Comparison of ENCODE assay signal across 11 cellular contexts in genomic region chr5:93886917-93887361, GRCh38.
DNase-seq lines count a peak whose midpoint lies in the region; ATAC-seq and TF ChIP-seq lines count a peak whose summit lies in the region.
"Had no signal": no experiment of that assay in that cellular context is flagged by ENCODE, and none has a peak within 500 bp of the region (broad histone marks: within the 10 kb centered on the region; RNA-seq: fewer than 3 reads in every experiment).

No MANE protein-coding gene starts in this region.

- intact Hi-C loops in activated B cell treated with CpG ODN at 0.5 μM for 24 hours (cut with micrococcal nuclease): no loop called here

- TF ChIP-seq CTCF in activated B cell treated with CpG ODN at 0.5 μM for 24 hours (IDR thresholded peaks at IDR 0.05): no peak

- DNase-seq in stimulated activated naive CD8-positive, alpha-beta T cell treated with anti-CD3 and anti-CD28 coated beads, Interleukin-15, Interleukin-2, amounts not matched to agents 100 U/mL and 50 U/mL, for 24 hours: no peak
- DNase-seq in activated B cell treated with CpG ODN at 0.5 μM for 24 hours (no peak), iris pigment epithelial cell (ENCODE audit: low read depth) (peak; percentile 28), SHP77 treated with DMSO at 0.1 percent for 48 hours (lab: John Stamatoyannopoulos, UW) (no peak), GOT3 (lab: John Stamatoyannopoulos, UW) (no peak), OCI-M2 (lab: John Stamatoyannopoulos, UW; ENCODE audit: unreplicated experiment) (no peak)
- DNase-seq: mammary epithelial cell, T-helper 9 cell had no signal

- H3K36me3 Mint-ChIP-seq in stimulated activated naive CD8-positive, alpha-beta T cell treated with anti-CD3 and anti-CD28 coated beads, Interleukin-15, Interleukin-2, amounts not matched to agents 100 ng/mL and 50 ng/mL, for 24 hours (ENCODE audit: low read depth): no peaks in the 10 kb centered on the region
- no peaks in the 10 kb centered on the region for H3K36me3 Mint-ChIP-seq in activated B cell treated with CpG ODN at 0.5 μM for 24 hours (ENCODE audit: low read depth)

- no peak for ATAC-seq in stimulated activated naive CD8-positive, alpha-beta T cell treated with anti-CD3 and anti-CD28 coated beads, Interleukin-15, Interleukin-2, amounts not matched to agents 100 U/mL and 50 U/mL, for 24 hours
- ATAC-seq in activated B cell treated with CpG ODN at 0.5 μM for 24 hours (ENCODE audit: low read depth) (no peak), GM19397 (IDR thresholded peaks at IDR 0.05; ENCODE audit: unreplicated experiment) (no peak)
- ATAC-seq: esophagus mucosa had no signal

- no peaks in the 10 kb centered on the region for H3K27me3 Mint-ChIP-seq in stimulated activated naive CD8-positive, alpha-beta T cell treated with anti-CD3 and anti-CD28 coated beads, Interleukin-15, Interleukin-2, amounts not matched to agents 100 ng/mL and 50 ng/mL, for 24 hours
- no peaks in the 10 kb centered on the region for H3K27me3 Mint-ChIP-seq in activated B cell treated with CpG ODN at 0.5 μM for 24 hours

- no peaks in the 10 kb centered on the region for H3K9me3 Mint-ChIP-seq in stimulated activated naive CD8-positive, alpha-beta T cell treated with anti-CD3 and anti-CD28 coated beads, Interleukin-15, Interleukin-2, amounts not matched to agents 100 ng/mL and 50 ng/mL, for 24 hours
- H3K9me3 Mint-ChIP-seq in activated B cell treated with CpG ODN at 0.5 μM for 24 hours: no peaks in the 10 kb centered on the region

- POLR2A ChIA-PET in activated B cell treated with CpG ODN at 0.5 μM for 24 hours (lab: Charles Lee): interaction anchor here (0.6 kb wide), 1 partner anchor 862 kb away, joined by 3 read pairs; no protein-coding TSS in a partner anchor

- H3K4me1 Mint-ChIP-seq in stimulated activated naive CD8-positive, alpha-beta T cell treated with anti-CD3 and anti-CD28 coated beads, Interleukin-15, Interleukin-2, amounts not matched to agents 100 ng/mL and 50 ng/mL, for 24 hours (ENCODE audit: low read depth): peaks cover 16% of the 10 kb centered on the region
- H3K4me1 Mint-ChIP-seq in activated B cell treated with CpG ODN at 0.5 μM for 24 hours: peaks cover 16% of the 10 kb centered on the region

- no peak overlapping the region for H3K4me3 Mint-ChIP-seq in stimulated activated naive CD8-positive, alpha-beta T cell treated with anti-CD3 and anti-CD28 coated beads, Interleukin-15, Interleukin-2, amounts not matched to agents 100 ng/mL and 50 ng/mL, for 24 hours
- H3K4me3 Mint-ChIP-seq in activated B cell treated with CpG ODN at 0.5 μM for 24 hours: peak overlapping the region; percentile 61

- CTCF ChIA-PET in activated B cell treated with CpG ODN at 0.5 μM for 24 hours (lab: Charles Lee): no interaction called here

- peak overlapping the region; percentile 56 for H3K27ac Mint-ChIP-seq in stimulated activated naive CD8-positive, alpha-beta T cell treated with anti-CD3 and anti-CD28 coated beads, Interleukin-15, Interleukin-2, amounts not matched to agents 100 ng/mL and 50 ng/mL, for 24 hours
- peak overlapping the region; percentile 39 for H3K27ac Mint-ChIP-seq in activated B cell treated with CpG ODN at 0.5 μM for 24 hours
